Comparison of ENCODE assay signal across 1 cellular context in genomic region chr15:42129364-42129763, GRCh38.
TF ChIP-seq lines count a peak whose summit lies in the region.

No MANE protein-coding gene starts in this region.

TF ChIP-seq in GM12878, 131 proteins besides CTCF, POLR2A, EP300 and RAD21:
- TF ChIP-seq BMI1 (IDR thresholded peaks at IDR 0.05; ENCODE audit: borderline replicate concordance) (no peak), BRCA1 (IDR thresholded peaks at IDR 0.05; ENCODE audit: low read depth, low read length) (no peak), SP1 (IDR thresholded peaks at IDR 0.05; ENCODE audit: low read depth, low read length) (no peak), MTA3 (IDR thresholded peaks at IDR 0.05; ENCODE audit: borderline replicate concordance, low read length) (no peak), EED (IDR thresholded peaks at IDR 0.05; ENCODE audit: low read depth) (no peak), ESRRA (IDR thresholded peaks at IDR 0.05; ENCODE audit: low read length) (no peak), STAT3 (IDR thresholded peaks at IDR 0.05; ENCODE audit: low read depth, low read length) (no peak), YY1 (IDR thresholded peaks at IDR 0.05; ENCODE audit: low read depth, low read length) (no peak), MYC (IDR thresholded peaks at IDR 0.05; ENCODE audit: insufficient read depth, insufficient read length, insufficient replicate concordance, low read length, severe bottlenecking) (no peak), CHD2 (IDR thresholded peaks at IDR 0.05; ENCODE audit: borderline replicate concordance, low read depth, low read length) (no peak), ETV6 (conservative IDR thresholded peaks at IDR 0.05 in 1 of 2, IDR thresholded peaks at IDR 0.05 in 1 of 2; ENCODE audit: borderline replicate concordance in 1 of 2, low read depth in 1 of 2) (no peak), CBX3 (IDR thresholded peaks at IDR 0.05; ENCODE audit: borderline replicate concordance, low read depth) (no peak), MYB (IDR thresholded peaks at IDR 0.05; ENCODE audit: borderline replicate concordance, low read depth, low read length) (no peak), PML (IDR thresholded peaks at IDR 0.05; ENCODE audit: low read length) (no peak), SMARCA5 (IDR thresholded peaks at IDR 0.05) (no peak)
